1 cellular context compared by ENCODE assay signal in the genomic region with DNA sequence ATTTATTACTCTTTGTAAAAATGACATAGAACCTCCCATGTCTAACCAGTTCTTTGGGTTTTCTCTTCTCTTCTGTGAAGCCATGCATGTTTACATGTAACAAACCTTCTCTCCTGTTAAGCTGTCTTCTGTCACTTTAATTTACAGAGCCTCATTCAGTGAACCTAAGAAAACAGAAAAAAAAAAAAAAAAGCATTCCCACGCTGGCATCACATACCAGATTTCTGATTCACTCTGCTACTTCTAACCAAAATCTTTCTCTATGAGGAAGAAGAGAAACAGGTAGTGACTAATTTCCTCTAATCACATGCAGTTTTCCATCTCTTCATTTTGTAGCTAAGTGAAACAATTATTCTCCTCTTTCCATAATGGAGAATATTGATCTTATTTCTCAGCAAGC.
TF ChIP-seq lines count a peak whose summit lies in the region.

No MANE protein-coding gene starts in this region.

TF ChIP-seq in GM23338, 12 proteins besides CTCF, POLR2A, EP300 and RAD21 (continued from another document):
- TF ChIP-seq, protein P1, sequence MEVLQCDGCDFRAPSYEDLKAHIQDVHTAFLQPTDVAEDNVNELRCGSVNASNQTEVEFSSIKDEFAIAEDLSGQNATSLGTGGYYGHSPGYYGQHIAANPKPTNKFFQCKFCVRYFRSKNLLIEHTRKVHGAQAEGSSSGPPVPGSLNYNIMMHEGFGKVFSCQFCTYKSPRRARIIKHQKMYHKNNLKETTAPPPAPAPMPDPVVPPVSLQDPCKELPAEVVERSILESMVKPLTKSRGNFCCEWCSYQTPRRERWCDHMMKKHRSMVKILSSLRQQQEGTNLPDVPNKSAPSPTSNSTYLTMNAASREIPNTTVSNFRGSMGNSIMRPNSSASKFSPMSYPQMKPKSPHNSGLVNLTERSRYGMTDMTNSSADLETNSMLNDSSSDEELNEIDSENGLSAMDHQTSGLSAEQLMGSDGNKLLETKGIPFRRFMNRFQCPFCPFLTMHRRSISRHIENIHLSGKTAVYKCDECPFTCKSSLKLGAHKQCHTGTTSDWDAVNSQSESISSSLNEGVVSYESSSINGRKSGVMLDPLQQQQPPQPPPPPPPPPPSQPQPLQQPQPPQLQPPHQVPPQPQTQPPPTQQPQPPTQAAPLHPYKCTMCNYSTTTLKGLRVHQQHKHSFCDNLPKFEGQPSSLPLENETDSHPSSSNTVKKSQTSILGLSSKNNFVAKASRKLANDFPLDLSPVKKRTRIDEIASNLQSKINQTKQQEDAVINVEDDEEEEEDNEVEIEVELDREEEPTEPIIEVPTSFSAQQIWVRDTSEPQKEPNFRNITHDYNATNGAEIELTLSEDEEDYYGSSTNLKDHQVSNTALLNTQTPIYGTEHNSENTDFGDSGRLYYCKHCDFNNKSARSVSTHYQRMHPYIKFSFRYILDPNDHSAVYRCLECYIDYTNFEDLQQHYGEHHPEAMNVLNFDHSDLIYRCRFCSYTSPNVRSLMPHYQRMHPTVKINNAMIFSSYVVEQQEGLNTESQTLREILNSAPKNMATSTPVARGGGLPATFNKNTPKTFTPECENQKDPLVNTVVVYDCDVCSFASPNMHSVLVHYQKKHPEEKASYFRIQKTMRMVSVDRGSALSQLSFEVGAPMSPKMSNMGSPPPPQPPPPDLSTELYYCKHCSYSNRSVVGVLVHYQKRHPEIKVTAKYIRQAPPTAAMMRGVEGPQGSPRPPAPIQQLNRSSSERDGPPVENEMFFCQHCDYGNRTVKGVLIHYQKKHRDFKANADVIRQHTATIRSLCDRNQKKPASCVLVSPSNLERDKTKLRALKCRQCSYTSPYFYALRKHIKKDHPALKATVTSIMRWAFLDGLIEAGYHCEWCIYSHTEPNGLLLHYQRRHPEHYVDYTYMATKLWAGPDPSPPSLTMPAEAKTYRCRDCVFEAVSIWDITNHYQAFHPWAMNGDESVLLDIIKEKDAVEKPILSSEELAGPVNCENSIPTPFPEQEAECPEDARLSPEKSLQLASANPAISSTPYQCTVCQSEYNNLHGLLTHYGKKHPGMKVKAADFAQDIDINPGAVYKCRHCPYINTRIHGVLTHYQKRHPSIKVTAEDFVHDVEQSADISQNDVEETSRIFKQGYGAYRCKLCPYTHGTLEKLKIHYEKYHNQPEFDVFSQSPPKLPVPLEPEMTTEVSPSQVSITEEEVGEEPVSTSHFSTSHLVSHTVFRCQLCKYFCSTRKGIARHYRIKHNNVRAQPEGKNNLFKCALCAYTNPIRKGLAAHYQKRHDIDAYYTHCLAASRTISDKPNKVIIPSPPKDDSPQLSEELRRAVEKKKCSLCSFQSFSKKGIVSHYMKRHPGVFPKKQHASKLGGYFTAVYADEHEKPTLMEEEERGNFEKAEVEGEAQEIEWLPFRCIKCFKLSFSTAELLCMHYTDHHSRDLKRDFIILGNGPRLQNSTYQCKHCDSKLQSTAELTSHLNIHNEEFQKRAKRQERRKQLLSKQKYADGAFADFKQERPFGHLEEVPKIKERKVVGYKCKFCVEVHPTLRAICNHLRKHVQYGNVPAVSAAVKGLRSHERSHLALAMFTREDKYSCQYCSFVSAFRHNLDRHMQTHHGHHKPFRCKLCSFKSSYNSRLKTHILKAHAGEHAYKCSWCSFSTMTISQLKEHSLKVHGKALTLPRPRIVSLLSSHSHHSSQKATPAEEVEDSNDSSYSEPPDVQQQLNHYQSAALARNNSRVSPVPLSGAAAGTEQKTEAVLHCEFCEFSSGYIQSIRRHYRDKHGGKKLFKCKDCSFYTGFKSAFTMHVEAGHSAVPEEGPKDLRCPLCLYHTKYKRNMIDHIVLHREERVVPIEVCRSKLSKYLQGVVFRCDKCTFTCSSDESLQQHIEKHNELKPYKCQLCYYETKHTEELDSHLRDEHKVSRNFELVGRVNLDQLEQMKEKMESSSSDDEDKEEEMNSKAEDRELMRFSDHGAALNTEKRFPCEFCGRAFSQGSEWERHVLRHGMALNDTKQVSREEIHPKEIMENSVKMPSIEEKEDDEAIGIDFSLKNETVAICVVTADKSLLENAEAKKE (CRISPR knock-in tag; IDR thresholded peaks at IDR 0.05) = no peak
- no peak for TF ChIP-seq ZNF331 (CRISPR knock-in tag; IDR thresholded peaks at IDR 0.05; ENCODE audit: low read depth)
- TF ChIP-seq EZH2 (IDR thresholded peaks at IDR 0.05; ENCODE audit: low read depth, unreplicated experiment) = no peak
- TF ChIP-seq NANOG (IDR thresholded peaks at IDR 0.05; ENCODE audit: borderline replicate concordance) = no peak
- no peak for TF ChIP-seq EZH2phosphoT487 (IDR thresholded peaks at IDR 0.05; ENCODE audit: unreplicated experiment)
- TF ChIP-seq REST (IDR thresholded peaks at IDR 0.05; ENCODE audit: unreplicated experiment) = no peak
- no peak for TF ChIP-seq POLR2AphosphoS5 (IDR thresholded peaks at IDR 0.05; ENCODE audit: low read depth)
- TF ChIP-seq JUNB (IDR thresholded peaks at IDR 0.05; ENCODE audit: unreplicated experiment) = no peak
